19 cellular contexts compared by ENCODE assay signal in the genomic region with DNA sequence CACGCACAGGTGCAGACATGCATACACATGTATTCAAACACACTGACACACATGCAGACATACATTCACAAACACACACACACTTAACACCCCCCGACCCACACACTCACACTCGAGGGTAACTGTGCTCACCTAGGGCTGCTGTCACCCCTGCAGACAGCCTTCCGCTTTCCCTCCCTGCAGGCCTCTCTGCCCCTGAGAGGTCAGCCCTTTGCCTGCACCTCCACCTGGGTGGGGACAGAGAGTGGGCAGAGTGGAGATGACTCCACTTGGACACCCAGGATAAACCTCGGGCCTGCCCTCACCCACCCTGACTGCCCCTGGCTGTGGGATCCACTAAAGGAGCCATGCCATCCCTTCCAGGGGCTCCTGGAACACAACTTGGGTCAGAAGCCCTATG.
DNase-seq lines count a peak whose midpoint lies in the region; ATAC-seq, FAIRE-seq and TF ChIP-seq lines count a peak whose summit lies in the region.
"Had no signal": no experiment of that assay in that cellular context is flagged by ENCODE, and none has a peak within 500 bp of the region (broad histone marks: within the 10 kb centered on the region; RNA-seq: fewer than 3 reads in every experiment).

No MANE protein-coding gene starts in this region.

- H3K36me3 ChIP-seq in right atrium auricular region (no peaks in the 10 kb centered on the region), bronchial epithelial cell (ENCODE audit: control insufficient read depth, insufficient read depth, low read length) (no peaks in the 10 kb centered on the region), stomach (no peaks in the 10 kb centered on the region)
- H3K36me3 ChIP-seq: BLaER1 had no signal

- peak; percentile 13 for FAIRE-seq in bronchial epithelial cell (lab: Jason Lieb, UNC)
- FAIRE-seq: A204.1, GM19239 had no signal

- WGBS in stomach, 5 donors, result 76 to 92% (median 88%) methylated on average over 5 of the region's 5 CpGs

- DNase-seq in cardiac septum (ENCODE audit: low spot score) (peak; percentile 15), right atrium auricular region (ENCODE audit: low spot score) (no peak), bronchial epithelial cell (ENCODE audit: low read depth) (no peak), left lobe of liver (ENCODE audit: low spot score) (peak; percentile 30), stomach (peak; percentile 10), D341Med (ENCODE audit: low spot score) (no peak), GF-D8 (lab: John Stamatoyannopoulos, UW) (no peak), NCI-H187 treated with DMSO at 0.1 percent for 48 hours (lab: John Stamatoyannopoulos, UW) (no peak)
- DNase-seq: CD8-positive, alpha-beta T cell; H7; NCI-H1092; NCI-H2227 treated with DMSO at 0.1 percent for 48 hours; NCI-H524 had no signal

- H3K9me3 ChIP-seq in right atrium auricular region (peaks cover 0 to 13% of the 10 kb centered on the region in 2 donors), stomach (peaks cover 0 to 16% (median 15%) of the 10 kb centered on the region in 4 donors)

- TF ChIP-seq POLR2A in stomach (IDR thresholded peaks at IDR 0.05), result no peak

- no peaks in the 10 kb centered on the region for H3K4me1 ChIP-seq in right atrium auricular region
- peaks cover 0 to 11% (median 4%) of the 10 kb centered on the region in 4 donors for H3K4me1 ChIP-seq in stomach
- H3K4me1 ChIP-seq: BLaER1 had no signal

- TF ChIP-seq CTCF in right atrium auricular region (IDR thresholded peaks at IDR 0.05) (no peak), bronchial epithelial cell (IDR thresholded peaks at IDR 0.05; ENCODE audit: insufficient read depth, low read length, severe bottlenecking) (no peak), stomach (IDR thresholded peaks at IDR 0.05) (no peak)

- no peak overlapping the region for H3K27ac ChIP-seq in right atrium auricular region
- no peak overlapping the region for H3K27ac ChIP-seq in stomach
- H3K27ac ChIP-seq: BLaER1, SK-N-MC had no signal

- intact Hi-C loops in cardiac septum (cut with DNase I), result no loop called here
- intact Hi-C loops in stomach (cut with DNase I; ENCODE audit: low total_unique reads), result no loop called here

- no peak for TF ChIP-seq EP300 in stomach (IDR thresholded peaks at IDR 0.05)

- no peak for ATAC-seq in left lobe of liver
- ATAC-seq: CD8-positive, alpha-beta T cell; Panc1; Right ventricle myocardium inferior had no signal

- H3K27me3 ChIP-seq in right atrium auricular region, result no peaks in the 10 kb centered on the region
- peaks cover 5% of the 10 kb centered on the region for H3K27me3 ChIP-seq in bronchial epithelial cell (ENCODE audit: control insufficient read depth, insufficient read depth, low read length)
- peaks cover 0 to 62% (median 6%) of the 10 kb centered on the region in 3 donors for H3K27me3 ChIP-seq in stomach
- H3K27me3 ChIP-seq: BLaER1 had no signal

- H3K4me3 ChIP-seq in right atrium auricular region, result no peak overlapping the region
- H3K4me3 ChIP-seq in bronchial epithelial cell (ENCODE audit: low read depth, low read length), result no peak overlapping the region
- no peak overlapping the region for H3K4me3 ChIP-seq in stomach
- H3K4me3 ChIP-seq: BLaER1, SK-N-MC had no signal

Comparison
In these comparisons a context has a peak if more than half of its experiments do, and no peak if none do; other contexts are left out.
1. DNase-seq: peak in cardiac septum (single experiment), left lobe of liver (single experiment) and stomach (single experiment); none in right atrium auricular region (single experiment), bronchial epithelial cell (single experiment), D341Med (single experiment), GF-D8 (single experiment) and NCI-H187 treated with DMSO at 0.1 percent for 48 hours (single experiment).